19 cellular contexts compared by ENCODE assay signal in genomic region chr15:77540346-77541060, GRCh38.
DNase-seq lines count a peak whose midpoint lies in the region; ATAC-seq and TF ChIP-seq lines count a peak whose summit lies in the region.
"Had no signal": no experiment of that assay in that cellular context is flagged by ENCODE, and none has a peak within 500 bp of the region (broad histone marks: within the 10 kb centered on the region; RNA-seq: fewer than 3 reads in every experiment).

No MANE protein-coding gene starts in this region.

- H3K9me3 ChIP-seq in heart left ventricle (no peaks in the 10 kb centered on the region), right atrium auricular region (no peaks in the 10 kb centered on the region), tibial nerve (no peaks in the 10 kb centered on the region), aorta (ENCODE audit: control insufficient read depth, low read length) (no peaks in the 10 kb centered on the region)
- H3K9me3 ChIP-seq: BLaER1, gastrocnemius medialis had no signal

- H3K27me3 ChIP-seq in heart left ventricle: no peaks in the 10 kb centered on the region
- H3K27me3 ChIP-seq in right atrium auricular region: no peaks in the 10 kb centered on the region
- H3K27me3 ChIP-seq in tibial nerve: no peaks in the 10 kb centered on the region
- no peaks in the 10 kb centered on the region for H3K27me3 ChIP-seq in aorta (ENCODE audit: control insufficient read depth in 1 of 2, insufficient read depth in 2 of 2, low read length in 1 of 2)
- H3K27me3 ChIP-seq: BLaER1, gastrocnemius medialis had no signal

- no peak for TF ChIP-seq EP300 in tibial nerve (IDR thresholded peaks at IDR 0.05)

- TF ChIP-seq CTCF in heart left ventricle (IDR thresholded peaks at IDR 0.05): no peak
- TF ChIP-seq CTCF in right atrium auricular region (IDR thresholded peaks at IDR 0.05): no peak
- no peak for TF ChIP-seq CTCF in WTC11 (IDR thresholded peaks at IDR 0.05)
- TF ChIP-seq CTCF in nephron (IDR thresholded peaks at IDR 0.05; ENCODE audit: unreplicated experiment in 3 of 3): no peak
- TF ChIP-seq CTCF in tibial nerve (IDR thresholded peaks at IDR 0.05): no peak

- H3K27ac ChIP-seq in heart left ventricle (peak overlapping the region in 7 of 12 donors; percentile 51 to 86 (median 68)), right atrium auricular region (peak overlapping the region in 1 of 2 donors; percentile 56), tibial nerve (peak overlapping the region in 3 of 4 donors; percentile 17 to 85 (median 80)), aorta (ENCODE audit: low read depth in 1 of 2, low read length in 2 of 2) (no peak overlapping the region)
- H3K27ac ChIP-seq: BLaER1 had no signal

- H3K27me3 Mint-ChIP-seq in WTC11 (ENCODE audit: low read depth) (peaks cover 5% of the 10 kb centered on the region; the same call in 1 of the 2 replicates), nephron (ENCODE audit: low read depth) (peaks cover 6% of the 10 kb centered on the region)

- POLR2A ChIA-PET in WTC11 (lab: Charles Lee): no interaction called here

- H3K4me1 ChIP-seq in heart left ventricle (peaks cover 4 to 53% (median 47%) of the 10 kb centered on the region in 12 donors), right atrium auricular region (peaks cover 0 to 60% of the 10 kb centered on the region in 2 donors), tibial nerve (peaks cover 0 to 72% (median 37%) of the 10 kb centered on the region in 4 donors), aorta (ENCODE audit: control insufficient read depth in 1 of 2, insufficient read depth in 2 of 2, low read length in 2 of 2) (no peaks in the 10 kb centered on the region)

- ATAC-seq in heart left ventricle (no peak), WTC11 (no peak), aorta (ENCODE audit: low FRiP score) (no peak), HG03159 (IDR thresholded peaks at IDR 0.05; ENCODE audit: unreplicated experiment) (no peak)
- ATAC-seq: gastrocnemius medialis; natural killer cell treated with Interleukin-12 subunit alpha and Interleukin-12 subunit beta and Interleukin-15 and Interleukin-18, amount 100 ng/mL, for 72 hours had no signal

- H3K4me1 Mint-ChIP-seq in WTC11 (peaks cover 77% of the 10 kb centered on the region), nephron (peaks cover 56% of the 10 kb centered on the region)

- H3K36me3 Mint-ChIP-seq in WTC11: no peaks in the 10 kb centered on the region
- no peaks in the 10 kb centered on the region for H3K36me3 Mint-ChIP-seq in nephron (ENCODE audit: low read depth)
- H3K36me3 Mint-ChIP-seq: natural killer cell treated with Interleukin-12 subunit alpha and Interleukin-12 subunit beta and Interleukin-15 and Interleukin-18, amount 100 ng/mL, for 72 hours had no signal

- intact Hi-C loops in heart left ventricle (cut with DNase I) (loop anchor here (2.0 to 10.0 kb wide), 12 partner anchors 33 to 596 kb away; partner anchors contain the start of gene LINGO1 (in 1 of the 10)), aorta (cut with DNase I) (loop anchor here (5.0 kb wide), 7 partner anchors 43 to 598 kb away; no protein-coding TSS in a partner anchor)

- DNase-seq in heart left ventricle (peak in 1 of 5 donors; percentile 16), right atrium auricular region (ENCODE audit: low spot score) (no peak), WTC11 (ENCODE audit: low spot score) (no peak), tibial nerve (ENCODE audit: low spot score in 2 of 2) (no peak), aorta (no peak), NCI-H345 treated with DMSO at 0.1 percent for 48 hours (lab: John Stamatoyannopoulos, UW; ENCODE audit: unreplicated experiment) (no peak)
- DNase-seq: activated B cell treated with CpG ODN at 0.5 μM for 24 hours; activated CD4-positive, alpha-beta T cell treated with anti-CD3 and anti-CD28 coated beads, Interleukin-2, amount 50 U/mL, for 48 hours; activated naive CD4-positive, alpha-beta T cell; amniotic stem cell; effector CD8-positive, alpha-beta T cell; gastrocnemius medialis; NCI-H2171 treated with DMSO at 0.1 percent for 48 hours; SHP77 treated with DMSO at 0.1 percent for 48 hours; stimulated activated CD4-positive, alpha-beta T cell treated with anti-CD3 and anti-CD28 coated beads, Interleukin-12 subunit alpha, Interleukin-12 subunit beta, amount 100 ng/mL, for 4 hours had no signal

- no peak overlapping the region for H3K4me3 ChIP-seq in heart left ventricle
- H3K4me3 ChIP-seq in right atrium auricular region: no peak overlapping the region
- no peak overlapping the region for H3K4me3 ChIP-seq in tibial nerve
- no peak overlapping the region for H3K4me3 ChIP-seq in aorta (ENCODE audit: low read length in 2 of 2)
- H3K4me3 ChIP-seq: BLaER1, gastrocnemius medialis had no signal

- H3K9me3 Mint-ChIP-seq in WTC11 (no peaks in the 10 kb centered on the region; the same call in 1 of the 2 replicates), nephron (no peaks in the 10 kb centered on the region)
- H3K9me3 Mint-ChIP-seq: activated B cell treated with CpG ODN at 0.5 μM for 24 hours; natural killer cell treated with Interleukin-12 subunit alpha and Interleukin-12 subunit beta and Interleukin-15 and Interleukin-18, amount 100 ng/mL, for 72 hours had no signal

- H3K27ac Mint-ChIP-seq in WTC11 (peak overlapping the region; percentile 25; the same call in 1 of the 2 replicates), nephron (peak overlapping the region; percentile 73 to 83 (median 80))
- H3K27ac Mint-ChIP-seq: activated B cell treated with CpG ODN at 0.5 μM for 24 hours; natural killer cell treated with Interleukin-12 subunit alpha and Interleukin-12 subunit beta and Interleukin-15 and Interleukin-18, amount 100 ng/mL, for 72 hours had no signal

- WGBS in heart left ventricle, 4 donors: 87 to 97% (median 91%) methylated on average over 12 of the region's 12 CpGs
- WGBS in tibial nerve, 2 donors: 78 to 84% methylated on average over 11 to 12 of the region's 12 CpGs
- 87 to 93% methylated on average over 12 of the region's 12 CpGs for WGBS in aorta, 2 donors

- TF ChIP-seq POLR2A in heart left ventricle (IDR thresholded peaks at IDR 0.05) (no peak), tibial nerve (IDR thresholded peaks at IDR 0.05) (no peak)

- H3K4me3 Mint-ChIP-seq in WTC11 (no peak overlapping the region), nephron (no peak overlapping the region)
- H3K4me3 Mint-ChIP-seq: activated B cell treated with CpG ODN at 0.5 μM for 24 hours; natural killer cell treated with Interleukin-12 subunit alpha and Interleukin-12 subunit beta and Interleukin-15 and Interleukin-18, amount 100 ng/mL, for 72 hours had no signal

- H3K36me3 ChIP-seq in heart left ventricle (no peaks in the 10 kb centered on the region), right atrium auricular region (no peaks in the 10 kb centered on the region), tibial nerve (no peaks in the 10 kb centered on the region), aorta (ENCODE audit: control insufficient read depth in 1 of 2, insufficient read depth in 2 of 2, low read length in 1 of 2) (no peaks in the 10 kb centered on the region)
- H3K36me3 ChIP-seq: BLaER1, gastrocnemius medialis had no signal

- CTCF ChIA-PET in WTC11 (lab: Charles Lee): interaction anchor here (0.6 to 8.3 kb wide), 20 partner anchors 9 to 436 kb away, joined by 3 to 242 read pairs (median 5); partner anchors contain the start of gene LINGO1

TF ChIP-seq in WTC11, 78 proteins besides CTCF, POLR2A, EP300 and RAD21 (continues in another document):
- TF ChIP-seq ATF2 (CRISPR knock-in tag; IDR thresholded peaks at IDR 0.05; ENCODE audit: borderline replicate concordance, low read depth) (no peak), ZNF423 (CRISPR knock-in tag; IDR thresholded peaks at IDR 0.05) (no peak), TCF7 (CRISPR knock-in tag; IDR thresholded peaks at IDR 0.05; ENCODE audit: low read depth) (no peak), ARID4B (CRISPR knock-in tag; IDR thresholded peaks at IDR 0.05; ENCODE audit: borderline replicate concordance) (no peak)

Comparison
In these comparisons a context has a peak if more than half of its experiments do, and no peak if none do; other contexts are left out.
1. H3K27ac ChIP-seq: peak in heart left ventricle (7 of 12) and tibial nerve (3 of 4); none in aorta (0 of 2).